25 cellular contexts compared by ENCODE assay signal in the genomic region with DNA sequence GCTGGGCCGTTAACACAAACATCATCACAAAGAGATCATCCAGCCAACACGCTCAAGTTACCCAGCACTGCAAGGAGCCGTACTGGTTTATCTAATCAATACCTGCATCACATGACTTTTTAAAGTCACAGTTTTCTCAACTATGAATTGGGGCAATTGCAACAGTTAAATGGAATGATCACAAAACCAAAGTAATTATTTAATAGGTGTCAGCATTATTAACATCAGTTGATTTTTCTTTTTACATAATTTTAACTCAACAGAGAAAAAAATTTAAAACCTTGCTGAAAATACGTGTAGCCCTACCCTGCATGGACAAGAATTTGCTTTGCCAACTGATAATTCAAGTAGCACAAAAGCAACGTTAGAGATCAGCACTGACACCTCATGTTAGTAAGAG.
"Had no signal": no experiment of that assay in that cellular context is flagged by ENCODE, and none has a peak within 500 bp of the region (broad histone marks: within the 10 kb centered on the region; RNA-seq: fewer than 3 reads in every experiment).

No MANE protein-coding gene starts in this region.

- H3K4me1 Mint-ChIP-seq: memory B cell had no signal

- H3K36me3 ChIP-seq: esophagus muscularis mucosa, gastroesophageal sphincter, left ventricle myocardium inferior, lower lobe of right lung, neural progenitor cell, spleen had no signal

- H3K4me3 ChIP-seq: esophagus muscularis mucosa, gastroesophageal sphincter, left ventricle myocardium inferior, lower lobe of right lung, neural progenitor cell, psoas muscle, spleen had no signal

- H3K9me3 ChIP-seq: esophagus muscularis mucosa, gastroesophageal sphincter, left ventricle myocardium inferior, lower lobe of right lung, psoas muscle, spleen had no signal

- H3K27ac Mint-ChIP-seq: effector memory CD8-positive, alpha-beta T cell; immature natural killer cell; memory B cell; mesothelial cell of epicardium; natural killer cell treated with Interleukin-12 subunit alpha and Interleukin-12 subunit beta and Interleukin-15 and Interleukin-18, amount 100 ng/mL, for 72 hours; neural progenitor cell had no signal

- H3K36me3 Mint-ChIP-seq: immature natural killer cell; memory B cell; mesothelial cell of epicardium; natural killer cell treated with Interleukin-12 subunit alpha and Interleukin-12 subunit beta and Interleukin-15 and Interleukin-18, amount 100 ng/mL, for 72 hours; neural progenitor cell had no signal

- H2AFZ ChIP-seq: neural progenitor cell, parathyroid adenoma had no signal

- DNase-seq: effector memory CD8-positive, alpha-beta T cell; glutamatergic neuron; immature natural killer cell; left cardiac atrium; left ventricle myocardium inferior; lower lobe of right lung; nucleus accumbens; psoas muscle; retina; spleen; stimulated activated CD4-positive, alpha-beta T cell treated with anti-CD3 and anti-CD28 coated beads, Interleukin-15, amount 100 ng/mL, for 24 hours; stimulated activated CD4-positive, alpha-beta T cell treated with anti-CD3 and anti-CD28 coated beads, Interleukin-1b, Interleukin-23, amount 100 ng/mL, for 48 hours; stimulated activated CD4-positive, alpha-beta T cell treated with anti-CD3 and anti-CD28 coated beads, Interleukin-4, amount 100 ng/mL, for 4 hours; stimulated activated naive CD4-positive, alpha-beta T cell; trophoblast cell had no signal

- FAIRE-seq: keratinocyte had no signal

- H3K27me3 ChIP-seq: neural progenitor cell had no signal

- H3K79me2 ChIP-seq: parathyroid adenoma had no signal

- H3K9me3 Mint-ChIP-seq: effector memory CD8-positive, alpha-beta T cell; mesothelial cell of epicardium; neural progenitor cell had no signal

- H3K4me2 ChIP-seq: neural progenitor cell had no signal

- H3K27me3 Mint-ChIP-seq: effector memory CD8-positive, alpha-beta T cell; memory B cell; natural killer cell treated with Interleukin-12 subunit alpha and Interleukin-12 subunit beta and Interleukin-15 and Interleukin-18, amount 100 ng/mL, for 72 hours had no signal

- H3K9ac ChIP-seq: neural progenitor cell, parathyroid adenoma had no signal

- H3K4me3 Mint-ChIP-seq: effector memory CD8-positive, alpha-beta T cell; immature natural killer cell; memory B cell; mesothelial cell of epicardium; natural killer cell treated with Interleukin-12 subunit alpha and Interleukin-12 subunit beta and Interleukin-15 and Interleukin-18, amount 100 ng/mL, for 72 hours; neural progenitor cell had no signal

- H3K4me1 ChIP-seq: parathyroid adenoma, psoas muscle had no signal

- ATAC-seq: effector memory CD8-positive, alpha-beta T cell; gastroesophageal sphincter; left cardiac atrium; natural killer cell treated with Interleukin-12 subunit alpha and Interleukin-12 subunit beta and Interleukin-15 and Interleukin-18, amount 100 ng/mL, for 72 hours; psoas muscle; sciatic nerve had no signal

- H3K27ac ChIP-seq: epithelial cell of prostate, esophagus muscularis mucosa, gastroesophageal sphincter, left ventricle myocardium inferior, lower lobe of right lung, neural progenitor cell, parathyroid adenoma, psoas muscle, spleen had no signal
